In the genomic region with DNA sequence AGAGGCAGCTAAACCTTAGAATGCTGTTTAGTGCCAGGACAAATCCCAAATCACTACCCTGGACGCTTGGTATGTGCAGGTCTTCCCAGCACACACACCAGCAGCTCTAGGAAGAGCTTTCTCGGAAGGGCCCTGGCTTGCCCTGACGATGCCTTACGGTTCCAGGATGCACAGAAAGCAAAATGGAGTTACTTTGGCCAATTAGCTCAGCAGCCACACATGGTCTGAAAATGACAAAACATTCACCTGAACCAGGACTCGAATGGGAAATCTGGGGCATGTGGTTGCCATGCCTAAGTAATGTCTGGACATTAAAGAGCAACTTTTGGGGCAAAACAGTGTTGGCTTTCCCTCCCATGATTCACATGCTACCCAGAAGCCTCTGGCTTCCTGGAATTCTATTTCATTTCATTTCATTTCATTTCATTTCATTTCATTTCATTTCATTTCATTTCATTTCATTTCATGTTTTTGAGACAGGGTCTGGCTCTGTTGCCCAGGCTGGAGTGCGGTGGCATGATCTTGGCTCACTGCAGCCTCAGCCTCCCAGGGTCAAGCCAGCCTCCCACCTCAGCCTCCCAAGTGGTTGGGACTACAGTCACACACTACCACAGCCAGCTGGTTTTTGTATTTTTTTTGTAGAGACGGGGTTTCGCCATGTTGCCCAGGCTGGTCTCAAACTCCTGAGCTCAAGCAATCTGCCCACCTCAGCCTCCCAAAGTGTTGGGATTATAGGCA, we compare ENCODE assay signal across 1 cellular context.
TF ChIP-seq lines count a peak whose summit lies in the region.

No MANE protein-coding gene starts in this region.

TF ChIP-seq in HepG2, 621 proteins besides CTCF, POLR2A, EP300 and RAD21 (continued from another document):
- TF ChIP-seq ZNF441 (CRISPR knock-in tag; IDR thresholded peaks at IDR 0.05; ENCODE audit: borderline replicate concordance) (0 out of 2 replicates have a peak, but pooled peaks have one; percentile 5), FOXC1 (CRISPR knock-in tag; IDR thresholded peaks at IDR 0.05; ENCODE audit: borderline replicate concordance) (no peak), ZNF121 (CRISPR knock-in tag; IDR thresholded peaks at IDR 0.05) (peak; percentile 50; the same call in 1 of the 2 replicates), HOXD1 (CRISPR knock-in tag; IDR thresholded peaks at IDR 0.05) (no peak)
- TF ChIP-seq, protein P1, sequence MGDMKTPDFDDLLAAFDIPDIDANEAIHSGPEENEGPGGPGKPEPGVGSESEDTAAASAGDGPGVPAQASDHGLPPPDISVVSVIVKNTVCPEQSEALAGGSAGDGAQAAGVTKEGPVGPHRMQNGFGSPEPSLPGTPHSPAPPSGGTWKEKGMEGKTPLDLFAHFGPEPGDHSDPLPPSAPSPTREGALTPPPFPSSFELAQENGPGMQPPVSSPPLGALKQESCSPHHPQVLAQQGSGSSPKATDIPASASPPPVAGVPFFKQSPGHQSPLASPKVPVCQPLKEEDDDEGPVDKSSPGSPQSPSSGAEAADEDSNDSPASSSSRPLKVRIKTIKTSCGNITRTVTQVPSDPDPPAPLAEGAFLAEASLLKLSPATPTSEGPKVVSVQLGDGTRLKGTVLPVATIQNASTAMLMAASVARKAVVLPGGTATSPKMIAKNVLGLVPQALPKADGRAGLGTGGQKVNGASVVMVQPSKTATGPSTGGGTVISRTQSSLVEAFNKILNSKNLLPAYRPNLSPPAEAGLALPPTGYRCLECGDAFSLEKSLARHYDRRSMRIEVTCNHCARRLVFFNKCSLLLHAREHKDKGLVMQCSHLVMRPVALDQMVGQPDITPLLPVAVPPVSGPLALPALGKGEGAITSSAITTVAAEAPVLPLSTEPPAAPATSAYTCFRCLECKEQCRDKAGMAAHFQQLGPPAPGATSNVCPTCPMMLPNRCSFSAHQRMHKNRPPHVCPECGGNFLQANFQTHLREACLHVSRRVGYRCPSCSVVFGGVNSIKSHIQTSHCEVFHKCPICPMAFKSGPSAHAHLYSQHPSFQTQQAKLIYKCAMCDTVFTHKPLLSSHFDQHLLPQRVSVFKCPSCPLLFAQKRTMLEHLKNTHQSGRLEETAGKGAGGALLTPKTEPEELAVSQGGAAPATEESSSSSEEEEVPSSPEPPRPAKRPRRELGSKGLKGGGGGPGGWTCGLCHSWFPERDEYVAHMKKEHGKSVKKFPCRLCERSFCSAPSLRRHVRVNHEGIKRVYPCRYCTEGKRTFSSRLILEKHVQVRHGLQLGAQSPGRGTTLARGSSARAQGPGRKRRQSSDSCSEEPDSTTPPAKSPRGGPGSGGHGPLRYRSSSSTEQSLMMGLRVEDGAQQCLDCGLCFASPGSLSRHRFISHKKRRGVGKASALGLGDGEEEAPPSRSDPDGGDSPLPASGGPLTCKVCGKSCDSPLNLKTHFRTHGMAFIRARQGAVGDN (CRISPR knock-in tag; IDR thresholded peaks at IDR 0.05), result peak; percentile 46
